Comparison of ENCODE assay signal across 13 cellular contexts in the genomic region with DNA sequence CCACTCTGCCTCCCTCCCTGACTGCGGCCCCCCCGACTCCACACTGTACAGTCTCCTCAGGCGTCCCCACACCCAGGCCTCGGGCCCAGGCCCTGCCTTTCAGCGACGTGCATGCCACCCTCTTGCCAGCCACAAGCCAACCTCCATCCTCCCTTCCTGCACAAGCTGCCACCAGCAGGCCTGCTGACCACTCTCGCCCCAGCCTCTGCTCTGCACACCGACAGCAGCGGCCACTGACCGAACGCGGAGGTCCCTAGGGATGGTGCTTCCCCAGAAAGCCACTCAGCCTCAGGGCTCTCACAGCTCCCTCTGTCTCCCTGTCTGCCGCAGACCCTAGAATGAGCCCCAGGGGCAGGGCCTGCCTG.
"Had no signal": no experiment of that assay in that cellular context is flagged by ENCODE, and none has a peak within 500 bp of the region (broad histone marks: within the 10 kb centered on the region; RNA-seq: fewer than 3 reads in every experiment).

No MANE protein-coding gene starts in this region.

- H3K4me3 ChIP-seq: adrenal gland, colonic mucosa, esophagus squamous epithelium, testis had no signal

- DNase-seq: activated CD4-positive, alpha-beta T cell treated with anti-CD3 and anti-CD28 coated beads for 4 hours; activated naive CD4-positive, alpha-beta T cell treated with Interleukin-2 at 50 U/mL for 16 hours; adrenal gland; colonic mucosa; esophagus squamous epithelium; foreskin fibroblast; nephron progenitor cell; stimulated activated CD4-positive, alpha-beta T cell treated with anti-CD3 and anti-CD28 coated beads, Interleukin-12 subunit alpha, Interleukin-12 subunit beta, amount 100 ng/mL, for 4 hours; stimulated activated naive CD8-positive, alpha-beta T cell treated with anti-CD3 and anti-CD28 coated beads, Interleukin-15, amount 100 ng/mL, for 72 hours; T-cell; T1000; testis had no signal

- H3K27me3 ChIP-seq: adrenal gland, colonic mucosa, esophagus squamous epithelium, testis had no signal

- H3K4me1 ChIP-seq: adrenal gland, colonic mucosa, testis had no signal

- ATAC-seq: sciatic nerve; stimulated activated naive CD8-positive, alpha-beta T cell treated with anti-CD3 and anti-CD28 coated beads, Interleukin-15, amount 100 ng/mL, for 72 hours; T-cell had no signal

- H3K27ac ChIP-seq: adrenal gland, colonic mucosa, esophagus squamous epithelium, testis had no signal

- H3K9me3 ChIP-seq: adrenal gland, colonic mucosa, esophagus squamous epithelium, testis had no signal
